Comparison of ENCODE assay signal across 1 cellular context in genomic region chr4:82779032-82779431, GRCh38.
TF ChIP-seq lines count a peak whose summit lies in the region.

No MANE protein-coding gene starts in this region.

TF ChIP-seq in GM12878, 131 proteins besides CTCF, POLR2A, EP300 and RAD21 (continued from another document):
- TF ChIP-seq CUX1 (IDR thresholded peaks at IDR 0.05; ENCODE audit: insufficient replicate concordance, low read depth, low read length) (no peak), ATF3 (IDR thresholded peaks at IDR 0.05; ENCODE audit: borderline replicate concordance, extremely low read depth, low read depth, low read length) (no peak), KDM1A (IDR thresholded peaks at IDR 0.05; ENCODE audit: borderline replicate concordance) (no peak), HDAC2 (IDR thresholded peaks at IDR 0.05) (no peak), PAX5 (IDR thresholded peaks at IDR 0.05; ENCODE audit: borderline replicate concordance, low read depth, low read length) (no peak), CHD4 (IDR thresholded peaks at IDR 0.05) (no peak), FOXM1 (IDR thresholded peaks at IDR 0.05; ENCODE audit: low read depth, low read length) (no peak)
TF ChIP-seq in GM12878: peak in this region for 0.
